Comparison of ENCODE assay signal across 1 cellular context in the genomic region with DNA sequence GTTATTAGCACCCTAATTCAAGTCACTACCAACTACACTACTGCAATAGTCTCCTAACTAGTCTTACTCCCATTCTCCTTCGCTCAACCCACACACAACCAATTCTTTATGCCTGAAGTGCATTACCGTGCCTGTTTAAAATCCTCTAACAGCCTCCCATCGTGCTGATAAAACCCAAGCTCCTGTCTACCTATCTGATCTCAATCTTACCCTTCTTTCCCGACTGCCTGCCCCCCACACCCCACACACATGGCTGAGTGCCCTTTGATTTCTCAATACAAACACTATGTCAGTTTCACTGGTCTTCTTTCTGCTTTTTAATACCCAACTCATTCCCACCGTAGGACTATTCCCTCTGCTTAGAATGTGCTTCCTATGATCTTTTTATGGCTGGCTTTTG.
A peak's percentile ranks its signal among the peaks of the same experiment; 100 is the strongest.
TF ChIP-seq lines count a peak whose summit lies in the region.

No MANE protein-coding gene starts in this region.

TF ChIP-seq in K562, 482 proteins besides CTCF, POLR2A, EP300 and RAD21:
- TF ChIP-seq, protein P1, sequence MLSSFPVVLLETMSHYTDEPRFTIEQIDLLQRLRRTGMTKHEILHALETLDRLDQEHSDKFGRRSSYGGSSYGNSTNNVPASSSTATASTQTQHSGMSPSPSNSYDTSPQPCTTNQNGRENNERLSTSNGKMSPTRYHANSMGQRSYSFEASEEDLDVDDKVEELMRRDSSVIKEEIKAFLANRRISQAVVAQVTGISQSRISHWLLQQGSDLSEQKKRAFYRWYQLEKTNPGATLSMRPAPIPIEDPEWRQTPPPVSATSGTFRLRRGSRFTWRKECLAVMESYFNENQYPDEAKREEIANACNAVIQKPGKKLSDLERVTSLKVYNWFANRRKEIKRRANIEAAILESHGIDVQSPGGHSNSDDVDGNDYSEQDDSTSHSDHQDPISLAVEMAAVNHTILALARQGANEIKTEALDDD (IDR thresholded peaks at IDR 0.05), result peak; percentile 33; the same call in 1 of the 2 replicates
- TF ChIP-seq MBD2 (IDR thresholded peaks at IDR 0.05; ENCODE audit: borderline replicate concordance, low read depth), result no peak
